ENCODE assay signal across 25 cellular contexts in genomic region chr5:116404792-116405191, GRCh38.
DNase-seq lines count a peak whose midpoint lies in the region; ATAC-seq, FAIRE-seq and TF ChIP-seq lines count a peak whose summit lies in the region.
"Had no signal": no experiment of that assay in that cellular context is flagged by ENCODE, and none has a peak within 500 bp of the region (broad histone marks: within the 10 kb centered on the region; RNA-seq: fewer than 3 reads in every experiment).

No MANE protein-coding gene starts in this region.

- no peak for TF ChIP-seq CTCF in GM12878 (IDR thresholded peaks at IDR 0.05 in 2 of 3, conservative IDR thresholded peaks at IDR 0.05 in 1 of 3; ENCODE audit: control insufficient read depth in 2 of 3, extremely low read depth in 1 of 3, insufficient read depth in 1 of 3, low read depth in 3 of 3, low read length in 3 of 3)

- no peak overlapping the region for H2AFZ ChIP-seq in GM12878 (ENCODE audit: control insufficient read depth, low read depth, low read length)
- H2AFZ ChIP-seq: PC-9 had no signal

- TF ChIP-seq POLR2A in GM12878 (IDR thresholded peaks at IDR 0.05; ENCODE audit: low read depth, low read length) = no peak

- intact Hi-C loops in GM12878 (cut with micrococcal nuclease; ENCODE audit: unreplicated experiment) = no loop called here

- ATAC-seq in GM18873 (IDR thresholded peaks at IDR 0.05; ENCODE audit: low FRiP score, unreplicated experiment) = peak; percentile 59
- peak; percentile 75 for ATAC-seq in HG03139 (IDR thresholded peaks at IDR 0.05; ENCODE audit: unreplicated experiment)
- ATAC-seq in GM12878 = peak; percentile 54
- ATAC-seq in GM18907 (IDR thresholded peaks at IDR 0.05; ENCODE audit: unreplicated experiment) = no peak
- no peak for ATAC-seq in HG03095 (IDR thresholded peaks at IDR 0.05; ENCODE audit: unreplicated experiment)
- ATAC-seq: HepG2, K562, SK-N-SH treated with all-trans-retinoic acid at 6 μM for 48 hours had no signal

- H3K4me3 ChIP-seq in GM12878 (no peak overlapping the region), small intestine (ENCODE audit: low read depth in 1 of 2, low read length in 2 of 2) (no peak overlapping the region)
- H3K4me3 ChIP-seq: K562, PC-9 had no signal

- no peak overlapping the region for H3K4me2 ChIP-seq in GM12878 (ENCODE audit: control insufficient read depth, insufficient read depth)
- H3K4me2 ChIP-seq: PC-9 had no signal

- in situ Hi-C loops in GM12878 (cut with MboI) = no loop called here

- no peaks in the 10 kb centered on the region for H3K27me3 ChIP-seq in GM12878 (replicated peaks in 1 of 2; ENCODE audit: control insufficient read depth in 2 of 2, insufficient read depth in 2 of 2, low read length in 1 of 2)
- no peaks in the 10 kb centered on the region for H3K27me3 ChIP-seq in small intestine (ENCODE audit: control insufficient read depth in 2 of 2, insufficient read depth in 2 of 2, low read length in 2 of 2)
- H3K27me3 ChIP-seq: BE2C had no signal

- RAD21 ChIA-PET in GM12878 (lab: Charles Lee; ENCODE audit: unreplicated experiment) = no interaction called here

- TF ChIP-seq EP300 in GM12878 (IDR thresholded peaks at IDR 0.05; ENCODE audit: borderline replicate concordance in 1 of 2, control insufficient read depth in 1 of 2, low read depth in 2 of 2, low read length in 2 of 2) = no peak

- H3K9me3 ChIP-seq in GM12878 (replicated peaks; ENCODE audit: control insufficient read depth, insufficient read depth, low read length) = no peaks in the 10 kb centered on the region
- no peaks in the 10 kb centered on the region for H3K9me3 ChIP-seq in small intestine (ENCODE audit: control insufficient read depth, low read depth)
- H3K9me3 ChIP-seq: BE2C had no signal

- SMC1A ChIA-PET in GM12878 (lab: Charles Lee; ENCODE audit: uncharacterized antibody, unreplicated experiment) = interaction anchor here (0.6 to 1.2 kb wide), 3 partner anchors 32 to 46 kb away, joined by 3 to 4 read pairs (median 3); no protein-coding TSS in a partner anchor

- no peaks in the 10 kb centered on the region for H3K79me2 ChIP-seq in GM12878 (ENCODE audit: control insufficient read depth, insufficient read depth, low read length)

- WGBS in GM12878 (ENCODE audit: insufficient coverage, insufficient replicate concordance, low lambda C conversion rate, missing lambda C conversion rate) = 63% methylated on average over 3 of the region's 3 CpGs
- WGBS in small intestine, 3 donors = 51 to 63% (median 53%) methylated on average over 3 of the region's 3 CpGs

- DNase-seq in GM12878 (ENCODE audit: low read depth, low spot score) (no peak), small intestine (peak; percentile 10), NK-92 (lab: John Stamatoyannopoulos, UW; ENCODE audit: unreplicated experiment) (no peak)
- DNase-seq: BE2C, DMS53, GDM1, MM.1S, NCI-H1092 treated with DMSO at 0.1 percent for 48 hours, NCI-H1436 treated with DMSO at 0.1 percent for 48 hours, NCI-H1930, NCI-H226, NCI-H524, NCI-H774, PC-9, SIG-M5 had no signal

- CTCF ChIA-PET in GM12878 (lab: Yijun Ruan, JAX) = interaction anchor here (0.6 to 1.4 kb wide), 3 partner anchors 11 to 662 kb away, joined by 3 read pairs; no protein-coding TSS in a partner anchor

- POLR2A ChIA-PET in GM12878 (lab: Charles Lee) = interaction anchor here (1.0 kb wide), 1 partner anchor 11 kb away, joined by 3 read pairs; no protein-coding TSS in a partner anchor

- no peak for TF ChIP-seq RAD21 in GM12878 (IDR thresholded peaks at IDR 0.05; ENCODE audit: insufficient read depth, low read depth, low read length)

- H3K9ac ChIP-seq in GM12878 (ENCODE audit: control insufficient read depth, insufficient read depth, low read length) = no peak overlapping the region

- no peaks in the 10 kb centered on the region for H3K36me3 ChIP-seq in GM12878 (ENCODE audit: control insufficient read depth in 2 of 2, insufficient read depth in 2 of 2, low read length in 1 of 2)
- H3K36me3 ChIP-seq in small intestine (ENCODE audit: control insufficient read depth in 2 of 2, insufficient read depth in 2 of 2, low read length in 2 of 2) = no peaks in the 10 kb centered on the region
- H3K36me3 ChIP-seq: BE2C had no signal

- H3K4me1 ChIP-seq in GM12878 (ENCODE audit: control insufficient read depth, insufficient read depth, low read length) (no peaks in the 10 kb centered on the region), small intestine (ENCODE audit: control insufficient read depth in 2 of 2, insufficient read depth in 1 of 2, low read depth in 1 of 2, low read length in 1 of 2) (no peaks in the 10 kb centered on the region)
- H3K4me1 ChIP-seq: BE2C had no signal

- H3K27ac ChIP-seq in GM12878 (ENCODE audit: control insufficient read depth, insufficient read depth) (no peak overlapping the region), small intestine (ENCODE audit: low read depth in 1 of 2, low read length in 1 of 2) (no peak overlapping the region)
- H3K27ac ChIP-seq: HL-60, PC-9 had no signal

- no TSS peak for BruUV-seq in GM12878 (replicated peaks; lab: Mats Ljungman, UMichigan)

- no peak for FAIRE-seq in GM12878 (lab: Jason Lieb, UNC)
- no peak for FAIRE-seq in small intestine (lab: Jason Lieb, UNC)
- FAIRE-seq: D721Med, H1, HepG2, K562 had no signal

- no peaks in the 10 kb centered on the region for H4K20me1 ChIP-seq in GM12878 (ENCODE audit: control insufficient read depth, insufficient read depth)

TF ChIP-seq in GM12878, 131 proteins besides CTCF, POLR2A, EP300 and RAD21:
- no peak for TF ChIP-seq TCF12 (IDR thresholded peaks at IDR 0.05; ENCODE audit: low read depth, low read length)
- no peak for TF ChIP-seq EGR1 (IDR thresholded peaks at IDR 0.05; ENCODE audit: borderline replicate concordance in 1 of 2, low read depth in 2 of 2, low read length in 2 of 2)

Comparison
In these comparisons a context has a peak if more than half of its experiments do, and no peak if none do; other contexts are left out.
1. ATAC-seq: peak in GM18873 (single experiment), HG03139 (single experiment) and GM12878 (single experiment); none in GM18907 (single experiment) and HG03095 (single experiment).